In the genomic region with DNA sequence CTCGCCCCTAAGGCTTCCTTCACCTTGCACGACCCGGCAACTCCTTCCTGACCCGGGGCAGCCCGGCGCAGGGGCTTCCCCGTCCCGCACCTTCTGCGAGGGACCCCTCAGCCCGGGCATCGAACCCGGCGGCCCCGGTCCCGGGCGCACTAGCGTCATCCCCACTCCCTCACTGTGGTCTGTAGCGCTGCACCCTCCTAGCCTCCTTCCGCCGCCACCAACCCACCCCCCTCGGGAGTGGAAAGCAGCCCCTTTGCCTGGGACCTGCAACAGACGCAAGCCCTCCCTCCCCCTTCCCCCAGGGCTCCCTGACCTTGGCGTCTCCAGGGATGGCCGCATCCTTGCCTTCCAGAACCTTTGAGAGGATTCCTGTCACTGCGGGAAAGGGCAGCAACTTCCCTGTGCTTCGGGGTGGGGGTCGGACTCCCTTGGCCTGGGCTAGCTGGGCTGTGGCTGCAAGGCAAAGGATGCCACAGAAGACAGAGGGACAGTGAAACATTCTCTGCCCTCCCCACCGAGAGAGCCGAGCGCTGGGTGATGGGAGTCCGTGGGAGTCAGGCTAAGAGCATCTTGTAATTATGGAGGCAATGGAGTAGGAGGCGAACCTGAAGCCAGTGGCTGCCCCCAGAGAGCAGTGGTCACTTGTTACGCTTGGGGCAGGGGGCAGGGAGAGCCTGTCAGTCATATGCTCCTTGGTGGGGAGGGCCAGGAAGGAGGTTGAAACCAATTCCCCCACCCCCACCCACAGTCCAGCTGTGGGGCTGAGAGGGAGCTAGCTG, we compare ENCODE assay signal across 8 cellular contexts. TPM values are rescaled to one million over a fixed set of nuclear protein-coding genes. Genes with fewer than 3 reads are reported as not detected.
A peak's percentile ranks its signal among the peaks of the same experiment; 100 is the strongest.
DNase-seq lines count a peak whose midpoint lies in the region; ATAC-seq and TF ChIP-seq lines count a peak whose summit lies in the region.

No MANE protein-coding gene starts in this region.

- H3K4ac ChIP-seq in IMR-90 (ENCODE audit: low read depth, low read length) = peak overlapping the region; percentile 59

- peak overlapping the region; percentile 82 for H3K23ac ChIP-seq in IMR-90 (ENCODE audit: low read depth, low read length)

- H2AK5ac ChIP-seq in IMR-90 (ENCODE audit: low read depth, low read length) = peak overlapping the region; percentile 42

- H2AFZ ChIP-seq in IMR-90 (replicated peaks; ENCODE audit: low read length, poor library complexity) (peak overlapping the region; percentile 95), MM.1S (ENCODE audit: low read length) (no peak overlapping the region)

- no peak for TF ChIP-seq CTCF in IMR-90 (conservative IDR thresholded peaks at IDR 0.05; ENCODE audit: low read depth, low read length)
- TF ChIP-seq CTCF in colonic mucosa (IDR thresholded peaks at IDR 0.05) = no peak
- no peak for TF ChIP-seq CTCF in MM.1S (IDR thresholded peaks at IDR 0.05; ENCODE audit: low read length)

- H3K9me1 ChIP-seq in IMR-90 (ENCODE audit: insufficient read depth, low read length) = peaks cover 7% of the 10 kb centered on the region; the same call in 1 of the 2 replicates

- peaks cover 5 to 34% of the 10 kb centered on the region in 2 experiments; a peak in 3 of 4 replicates for H3K79me1 ChIP-seq in IMR-90 (ENCODE audit: low read depth in 1 of 2, low read length in 2 of 2)

- peaks cover 37% of the 10 kb centered on the region for H3K36me3 ChIP-seq in IMR-90 (ENCODE audit: control insufficient read depth, insufficient read depth, low read length)
- H3K36me3 ChIP-seq in colonic mucosa = peaks cover 19% of the 10 kb centered on the region
- peaks cover 28 to 31% of the 10 kb centered on the region in 2 donors for H3K36me3 ChIP-seq in muscle layer of duodenum (ENCODE audit: control insufficient read depth in 1 of 2, insufficient read depth in 2 of 2, low read length in 2 of 2)
- H3K36me3 ChIP-seq in MM.1S (replicated peaks; ENCODE audit: insufficient read depth, low read length) = peaks cover 5% of the 10 kb centered on the region

- POLR2A ChIA-PET in IMR-90 (lab: Charles Lee; ENCODE audit: unreplicated experiment) = no interaction called here

- H2BK5ac ChIP-seq in IMR-90 (ENCODE audit: low read depth, low read length, poor library complexity, severe bottlenecking) = no peak overlapping the region

- H3K27me3 ChIP-seq in IMR-90 (ENCODE audit: control insufficient read depth, insufficient read depth, low read length) (no peaks in the 10 kb centered on the region), colonic mucosa (peaks cover 11% of the 10 kb centered on the region), muscle layer of duodenum (ENCODE audit: low read depth, low read length) (peaks cover 19% of the 10 kb centered on the region), MM.1S (replicated peaks; ENCODE audit: insufficient read depth, low read length) (peaks cover 26% of the 10 kb centered on the region)

- no TSS peak for BruUV-seq in IMR-90 (replicated peaks; lab: Mats Ljungman, UMichigan)

- no peak overlapping the region for H4K5ac ChIP-seq in IMR-90 (ENCODE audit: low read depth, low read length)

- H3K18ac ChIP-seq in IMR-90 (ENCODE audit: low read depth, low read length) = no peak overlapping the region

- H3K27ac ChIP-seq in IMR-90 (ENCODE audit: insufficient read depth, low read length) = peak overlapping the region; percentile 3; the same call in 1 of the 2 replicates
- no peak overlapping the region for H3K27ac ChIP-seq in colonic mucosa
- no peak overlapping the region for H3K27ac ChIP-seq in muscle layer of duodenum (ENCODE audit: low read length)
- H3K27ac ChIP-seq in MM.1S (ENCODE audit: low read length) = no peak overlapping the region

- 6% methylated on average over 14 of the region's 33 CpGs; no CpG with 5 or more reads in 1 of the 2 experiments for WGBS in IMR-90 (ENCODE audit: extremely low coverage in 2 of 2, insufficient read length in 1 of 2), 2 experiments

- no peak overlapping the region for H2BK20ac ChIP-seq in IMR-90 (ENCODE audit: low read depth, low read length)

- TF ChIP-seq POLR2A in IMR-90 (IDR thresholded peaks at IDR 0.05; ENCODE audit: low read depth, low read length) = no peak

- H3K4me1 ChIP-seq in IMR-90 (ENCODE audit: control insufficient read depth, insufficient read depth, low read length) (peaks cover 14% of the 10 kb centered on the region), colonic mucosa (no peaks in the 10 kb centered on the region), muscle layer of duodenum (ENCODE audit: control insufficient read depth in 1 of 2, insufficient read depth in 2 of 2, low read length in 2 of 2) (peaks cover 0 to 19% of the 10 kb centered on the region in 2 donors), MM.1S (ENCODE audit: low read length) (no peaks in the 10 kb centered on the region)

- no peak for TF ChIP-seq RAD21 in IMR-90 (IDR thresholded peaks at IDR 0.05; ENCODE audit: low read length)

- H3K4me3 ChIP-seq in IMR-90 (ENCODE audit: insufficient read depth, low read depth, low read length) (peak overlapping the region; percentile 65), colonic mucosa (peak overlapping the region; percentile 65), muscle layer of duodenum (ENCODE audit: low read depth in 1 of 2, low read length in 2 of 2) (peak overlapping the region; percentile 7 to 61), MM.1S (ENCODE audit: low read length) (no peak overlapping the region)

- DNase-seq in ELR (ENCODE audit: low read depth) (peak; percentile 33), IMR-90 (no peak), colonic mucosa (no peak), cerebellum (ENCODE audit: low spot score) (no peak), MM.1S (no peak)

- peaks cover 7% of the 10 kb centered on the region for H3K79me2 ChIP-seq in MM.1S (ENCODE audit: low read length)

- peak overlapping the region; percentile 58 for H3K9ac ChIP-seq in IMR-90 (ENCODE audit: low read depth, low read length)
- H3K9ac ChIP-seq in colonic mucosa (ENCODE audit: low read depth in 2 of 2, low read length in 2 of 2) = peak overlapping the region; percentile 44 to 51
- no peak overlapping the region for H3K9ac ChIP-seq in MM.1S (ENCODE audit: low read length)

- intact Hi-C loops in IMR-90 (cut with micrococcal nuclease) (no loop called here), colonic mucosa (cut with DNase I) (loop anchor here (5.0 kb wide), 1 partner anchor 197 kb away; no protein-coding TSS in a partner anchor)

- in situ Hi-C loops in IMR-90 (cut with MboI; ENCODE audit: low sequenced_read_pairs) = loop anchor here (25.0 kb wide), 1 partner anchor 1338 kb away; no protein-coding TSS in a partner anchor

- H3K14ac ChIP-seq in IMR-90 (replicated peaks; ENCODE audit: low read depth, low read length) = peak overlapping the region; percentile 58; the same call in 1 of the 2 replicates

- H2BK15ac ChIP-seq in IMR-90 (ENCODE audit: low read depth, low read length) = no peak overlapping the region

- ATAC-seq in IMR-90 (ENCODE audit: low read depth) (peak; percentile 18), HG03565 (IDR thresholded peaks at IDR 0.05; ENCODE audit: unreplicated experiment) (no peak), GM21360 (IDR thresholded peaks at IDR 0.05; ENCODE audit: unreplicated experiment) (no peak)

- peak overlapping the region; percentile 41; the same call in 1 of the 2 replicates for H2BK120ac ChIP-seq in IMR-90 (ENCODE audit: low read depth, low read length)

- H4K91ac ChIP-seq in IMR-90 (ENCODE audit: insufficient read depth, low read depth, low read length) = no peak overlapping the region

- dilution Hi-C loops in IMR-90 (cut with HindIII; ENCODE audit: low sequenced_read_pairs, unreplicated experiment) = no loop called here

- H3K4me2 ChIP-seq in IMR-90 (ENCODE audit: low read depth, low read length) = peak overlapping the region; percentile 75
- H3K4me2 ChIP-seq in MM.1S (ENCODE audit: low read depth, low read length) = no peak overlapping the region

- peaks cover 13% of the 10 kb centered on the region; the same call in 1 of the 2 replicates for H3F3A ChIP-seq in MM.1S (ENCODE audit: insufficient read depth, low read length)

- peak overlapping the region; percentile 27 to 43; a peak in 1 of 4 replicates for H4K8ac ChIP-seq in IMR-90 (ENCODE audit: low read depth in 2 of 2, low read length in 2 of 2)

- H4K20me1 ChIP-seq in IMR-90 (ENCODE audit: insufficient read depth, low read length) (peaks cover 12% of the 10 kb centered on the region), MM.1S (ENCODE audit: insufficient read depth, low read length) (peaks cover 10% of the 10 kb centered on the region; the same call in 1 of the 2 replicates)

- CTCF ChIA-PET in IMR-90 (lab: Yijun Ruan, JAX) = interaction anchor here (0.6 kb wide), 1 partner anchor 17 kb away, joined by 4 read pairs; no protein-coding TSS in a partner anchor

- H3K9me3 ChIP-seq in IMR-90 (ENCODE audit: control insufficient read depth, insufficient read depth, low read length) (no peaks in the 10 kb centered on the region), colonic mucosa (no peaks in the 10 kb centered on the region), muscle layer of duodenum (ENCODE audit: control insufficient read depth in 1 of 2, low read length in 2 of 2) (no peaks in the 10 kb centered on the region), MM.1S (replicated peaks; ENCODE audit: insufficient read depth, low read length) (no peaks in the 10 kb centered on the region)

- H3K9me2 ChIP-seq in MM.1S (replicated peaks; ENCODE audit: insufficient read depth, low read length) = no peaks in the 10 kb centered on the region

- H3K56ac ChIP-seq in IMR-90 (ENCODE audit: extremely low read depth, insufficient read depth, low read length) = no peak overlapping the region

- peak overlapping the region; percentile 96 for H2AK9ac ChIP-seq in IMR-90 (replicated peaks; ENCODE audit: low read depth, low read length, poor library complexity)

RNA-seq across cellular contexts. Expression of a gene that starts 0.8 kb away (rescaled TPM):
- 7.7 and 8.3 TPM in 2 replicates for total RNA-seq in IMR-90 (2012; rRNA removed)
- 64.2 and 74.8 TPM in 2 replicates for polyA plus RNA-seq in IMR-90 (2012; rRNA removed)
- polyA plus RNA-seq in IMR-90 (2012; cell fraction: cytosol; rRNA removed) = 87.8 and 103 TPM in 2 replicates
- polyA plus RNA-seq in IMR-90 (2012; cell fraction: nucleus; rRNA removed; ENCODE audit: low replicate concordance) = 240 and 518 TPM in 2 replicates
- 10 to 100 TPM; 12.3 to 20.7 TPM for total RNA-seq in colonic mucosa
- total RNA-seq in cerebellum = 69.1 TPM

RNA-seq across cellular contexts. Expression of a gene that starts 11.1 kb away (rescaled TPM):
- total RNA-seq in IMR-90 (2012; rRNA removed) (15.1 and 17.2 TPM in 2 replicates), colonic mucosa (10 to 100 TPM; 35.0 to 53.4 TPM), cerebellum (7.3 TPM)
- 69.7 and 73.6 TPM in 2 replicates for polyA plus RNA-seq in IMR-90 (2012; rRNA removed)
- 56.6 and 60.6 TPM in 2 replicates for polyA plus RNA-seq in IMR-90 (2012; cell fraction: cytosol; rRNA removed)
- polyA plus RNA-seq in IMR-90 (2012; cell fraction: nucleus; rRNA removed; ENCODE audit: low replicate concordance) = 8.8 and 14.0 TPM in 2 replicates

RNA-seq across cellular contexts. Expression of a gene that starts 18.7 kb away (rescaled TPM):
- 29.7 and 29.8 TPM in 2 replicates for total RNA-seq in IMR-90 (2012; rRNA removed)
- polyA plus RNA-seq in IMR-90 (2012; rRNA removed) = 48.5 and 50.4 TPM in 2 replicates
- 50.5 and 59.1 TPM in 2 replicates for polyA plus RNA-seq in IMR-90 (2012; cell fraction: cytosol; rRNA removed)
- polyA plus RNA-seq in IMR-90 (2012; cell fraction: nucleus; rRNA removed; ENCODE audit: low replicate concordance) = 28.4 and 43.7 TPM in 2 replicates
- 100 to 1,000 TPM in 1 of 2 donors, 10 to 100 TPM in 1; 59.3 to 172 TPM for total RNA-seq in colonic mucosa
- 48.2 TPM for total RNA-seq in cerebellum

RNA-seq across cellular contexts. Expression of a gene that starts 26.9 kb away (rescaled TPM):
- total RNA-seq in IMR-90 (2012; rRNA removed) (1.9 and 3.2 TPM in 2 replicates), colonic mucosa (10 to 100 TPM in 1 of 2 donors, 1 to 10 TPM in 1; 6.6 to 14.4 TPM), cerebellum (3.3 TPM)
- 4.4 and 5.2 TPM in 2 replicates for polyA plus RNA-seq in IMR-90 (2012; rRNA removed)
- 2.9 and 8.9 TPM in 2 replicates for polyA plus RNA-seq in IMR-90 (2012; cell fraction: cytosol; rRNA removed)
- 4.4 and 7.8 TPM in 2 replicates for polyA plus RNA-seq in IMR-90 (2012; cell fraction: nucleus; rRNA removed; ENCODE audit: low replicate concordance)

RNA-seq across cellular contexts. Expression of a gene that starts 46.4 kb away (rescaled TPM):
- total RNA-seq in IMR-90 (2012; rRNA removed) (not detected in 2 replicates), colonic mucosa (1 to 10 TPM; 3.0 to 3.8 TPM), cerebellum (0.27 TPM)
- not detected in 2 replicates for polyA plus RNA-seq in IMR-90 (2012; rRNA removed)
- polyA plus RNA-seq in IMR-90 (2012; cell fraction: cytosol; rRNA removed) = not detected in 2 replicates
- not detected in 2 replicates for polyA plus RNA-seq in IMR-90 (2012; cell fraction: nucleus; rRNA removed; ENCODE audit: low replicate concordance)
